ENCODE assay signal across 16 cellular contexts in genomic region chrX:41118156-41118555, GRCh38. TPM values are rescaled to one million over a fixed set of nuclear protein-coding genes. Genes with fewer than 3 reads are reported as not detected.
A peak's percentile ranks its signal among the peaks of the same experiment; 100 is the strongest.
DNase-seq lines count a peak whose midpoint lies in the region; ATAC-seq, FAIRE-seq and TF ChIP-seq lines count a peak whose summit lies in the region.
"Had no signal": no experiment of that assay in that cellular context is flagged by ENCODE, and none has a peak within 500 bp of the region (broad histone marks: within the 10 kb centered on the region; RNA-seq: fewer than 3 reads in every experiment).

No MANE protein-coding gene starts in this region.

- no peaks in the 10 kb centered on the region for H3K36me3 Mint-ChIP-seq in T-helper 17 cell (ENCODE audit: low read depth)
- no peaks in the 10 kb centered on the region for H3K36me3 Mint-ChIP-seq in activated naive CD8-positive, alpha-beta T cell
- H3K36me3 Mint-ChIP-seq in neural progenitor cell, result peaks cover 13% of the 10 kb centered on the region
- H3K36me3 Mint-ChIP-seq in glutamatergic neuron (ENCODE audit: unreplicated experiment), result no peaks in the 10 kb centered on the region

- peaks cover 53% of the 10 kb centered on the region for H4K20me1 ChIP-seq in neural progenitor cell (ENCODE audit: low read depth)

- ATAC-seq in T-helper 17 cell, result no peak
- ATAC-seq: pancreas had no signal

- no peak overlapping the region for H3K4me3 ChIP-seq in neural progenitor cell
- H3K4me3 ChIP-seq: pancreas, transverse colon had no signal

- H3K27me3 ChIP-seq in neural progenitor cell, result no peaks in the 10 kb centered on the region
- H3K27me3 ChIP-seq: pancreas, transverse colon had no signal

- no peak overlapping the region for H3K27ac ChIP-seq in neural progenitor cell
- H3K27ac ChIP-seq: pancreas, transverse colon had no signal

- FAIRE-seq in GM12891 (lab: Jason Lieb, UNC), result peak; percentile 73
- FAIRE-seq: islet of Langerhans, pancreas, small intestine had no signal

- H3K27me3 Mint-ChIP-seq in T-helper 17 cell, result no peaks in the 10 kb centered on the region
- H3K27me3 Mint-ChIP-seq in activated naive CD8-positive, alpha-beta T cell, result no peaks in the 10 kb centered on the region
- H3K27me3 Mint-ChIP-seq in neural progenitor cell (ENCODE audit: insufficient read depth, low read depth), result peaks cover 4% of the 10 kb centered on the region
- peaks cover 1% of the 10 kb centered on the region for H3K27me3 Mint-ChIP-seq in glutamatergic neuron (ENCODE audit: unreplicated experiment)

- no peak overlapping the region for H3K9ac ChIP-seq in neural progenitor cell

- H3K27ac Mint-ChIP-seq in T-helper 17 cell (no peak overlapping the region), neural progenitor cell (no peak overlapping the region), glutamatergic neuron (ENCODE audit: unreplicated experiment) (no peak overlapping the region)
- peak overlapping the region; percentile 85 for H3K27ac Mint-ChIP-seq in activated naive CD8-positive, alpha-beta T cell
- H3K27ac Mint-ChIP-seq: HFFc6 had no signal

- H3K4me2 ChIP-seq in neural progenitor cell, result no peak overlapping the region

- H2AFZ ChIP-seq in neural progenitor cell (replicated peaks), result no peak overlapping the region

- peaks cover 31% of the 10 kb centered on the region for H3K4me1 Mint-ChIP-seq in T-helper 17 cell
- H3K4me1 Mint-ChIP-seq in activated naive CD8-positive, alpha-beta T cell (ENCODE audit: low read depth), result peaks cover 79% of the 10 kb centered on the region
- peaks cover 6% of the 10 kb centered on the region for H3K4me1 Mint-ChIP-seq in neural progenitor cell
- H3K4me1 Mint-ChIP-seq in glutamatergic neuron (ENCODE audit: low read depth, unreplicated experiment), result peaks cover 9% of the 10 kb centered on the region

- H3K4me3 Mint-ChIP-seq in T-helper 17 cell (peak overlapping the region; percentile 73), neural progenitor cell (no peak overlapping the region), glutamatergic neuron (ENCODE audit: unreplicated experiment) (no peak overlapping the region)
- H3K4me3 Mint-ChIP-seq in activated naive CD8-positive, alpha-beta T cell, result peak overlapping the region; percentile 72
- H3K4me3 Mint-ChIP-seq: HFFc6 had no signal

- H3K36me3 ChIP-seq in neural progenitor cell, result no peaks in the 10 kb centered on the region
- H3K36me3 ChIP-seq: pancreas, transverse colon had no signal

- no peaks in the 10 kb centered on the region for H3K9me3 Mint-ChIP-seq in activated naive CD8-positive, alpha-beta T cell (ENCODE audit: low read depth)
- H3K9me3 Mint-ChIP-seq in neural progenitor cell (peaks cover 20% of the 10 kb centered on the region), glutamatergic neuron (ENCODE audit: unreplicated experiment) (no peaks in the 10 kb centered on the region)
- H3K9me3 Mint-ChIP-seq: HFFc6 had no signal

- DNase-seq in GM12891 (ENCODE audit: insufficient read length, low spot score) (no peak), T-helper 17 cell (no peak), neural progenitor cell (ENCODE audit: low spot score) (no peak), glutamatergic neuron (no peak), HT-29 (ENCODE audit: low spot score) (no peak)
- peak; percentile 28 to 33 for DNase-seq in stimulated activated CD4-positive, alpha-beta T cell treated with anti-CD3 and anti-CD28 coated beads, Interleukin-2, amount 100 ng/mL, for 24 hours
- DNase-seq: C1 segment of cervical spinal cord, DND-41, HFFc6, NCI-H187, NCI-H526, pancreas, small intestine, transverse colon had no signal

- TF ChIP-seq CTCF in neural progenitor cell (IDR thresholded peaks at IDR 0.05) (no peak), glutamatergic neuron (IDR thresholded peaks at IDR 0.05; ENCODE audit: partially characterized antibody, unreplicated experiment) (no peak)

- TF ChIP-seq POLR2A in GM12891 (IDR thresholded peaks at IDR 0.05; ENCODE audit: low read depth, low read length), result no peak

- H3K79me2 ChIP-seq in neural progenitor cell (ENCODE audit: low read depth), result peaks cover 100% of the 10 kb centered on the region

- peaks cover 10% of the 10 kb centered on the region for H3K4me1 ChIP-seq in neural progenitor cell

- no peaks in the 10 kb centered on the region for H3K9me3 ChIP-seq in T-helper 17 cell (ENCODE audit: control insufficient read depth, low read length, poor library complexity, severe bottlenecking)
- no peaks in the 10 kb centered on the region for H3K9me3 ChIP-seq in neural progenitor cell (ENCODE audit: low read depth)
- H3K9me3 ChIP-seq: pancreas, transverse colon had no signal

- H3F3A ChIP-seq in neural progenitor cell (ENCODE audit: low read depth), result peaks cover 9% of the 10 kb centered on the region

TF ChIP-seq in GM12891, 5 proteins besides CTCF, POLR2A, EP300 and RAD21:
- no peak for TF ChIP-seq POU2F2 (IDR thresholded peaks at IDR 0.05; ENCODE audit: low read depth, low read length)
- no peak for TF ChIP-seq SPI1 (IDR thresholded peaks at IDR 0.05; ENCODE audit: low read depth, low read length)
- no peak for TF ChIP-seq POLR2AphosphoS5 (IDR thresholded peaks at IDR 0.05; ENCODE audit: low read depth, low read length)
- TF ChIP-seq PAX5 (IDR thresholded peaks at IDR 0.05; ENCODE audit: insufficient read depth, low read length, severe bottlenecking), result no peak
- TF ChIP-seq TAF1 (IDR thresholded peaks at IDR 0.05; ENCODE audit: low read depth, low read length), result no peak

RNA-seq across cellular contexts. Expression of gene USP9X, which starts 32.9 kb away (rescaled TPM):
- polyA plus RNA-seq in GM12891 (2012; ENCODE audit: low read depth, missing spikeins), result 12.6 TPM
- 10 to 100 TPM; 69.1 to 86.2 TPM for total RNA-seq in T-helper 17 cell
- total RNA-seq in neural progenitor cell (ENCODE audit: low replicate concordance), result 92.5 and 115 TPM in 2 replicates
- 120 TPM for total RNA-seq in glutamatergic neuron (ENCODE audit: unreplicated experiment)
- total RNA-seq in HT-29 (2014; rRNA removed; shearing (Covaris generic)), result 23.3 and 27.4 TPM in 2 replicates

Comparison
In these comparisons a context has a peak if more than half of its experiments do, and no peak if none do; other contexts are left out.
1. DNase-seq: peak in stimulated activated CD4-positive, alpha-beta T cell treated with anti-CD3 and anti-CD28 coated beads, Interleukin-2, amount 100 ng/mL, for 24 hours (2 of 2); none in GM12891 (single experiment), T-helper 17 cell (0 of 3), neural progenitor cell (single experiment), glutamatergic neuron (single experiment) and HT-29 (single experiment).
2. H3K4me3 Mint-ChIP-seq: peak in T-helper 17 cell (single experiment) and activated naive CD8-positive, alpha-beta T cell (single experiment); none in neural progenitor cell (single experiment) and glutamatergic neuron (single experiment).